ENCODE assay signal across 8 cellular contexts in the genomic region with DNA sequence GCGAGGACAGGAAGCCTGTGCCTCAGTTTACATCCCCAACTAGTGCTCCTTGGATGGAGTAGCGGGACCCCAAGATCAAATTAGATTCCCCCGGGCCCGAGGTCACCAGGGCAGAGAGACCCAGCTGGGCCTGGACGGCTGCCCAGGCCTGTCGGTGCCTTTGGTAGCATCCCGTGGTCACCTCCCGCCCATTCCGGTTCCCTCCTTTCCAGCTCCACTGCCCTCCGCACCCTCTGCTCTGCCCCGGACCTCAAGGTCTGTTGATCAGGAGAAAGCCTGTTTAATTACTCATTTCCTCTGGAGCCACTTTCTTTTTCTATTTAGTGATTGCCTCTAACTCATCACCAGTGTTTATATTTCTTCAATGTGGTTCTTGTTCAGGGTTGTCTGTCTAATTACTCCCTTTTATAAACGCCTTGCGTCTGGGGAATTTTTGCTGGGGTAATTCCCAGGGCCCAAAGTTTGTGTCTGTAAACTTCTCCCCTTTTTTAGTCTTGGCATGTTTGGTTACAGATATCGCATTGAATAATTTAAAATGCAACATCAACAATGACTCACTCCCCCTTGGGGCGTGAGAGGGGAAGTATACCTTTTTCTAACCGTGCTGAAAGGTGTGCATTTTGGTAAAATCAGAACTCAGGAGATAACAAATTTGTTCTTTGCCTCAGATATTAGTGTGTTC. TPM values are rescaled to one million over a fixed set of nuclear protein-coding genes. Genes with fewer than 3 reads are reported as not detected.
DNase-seq lines count a peak whose midpoint lies in the region; TF ChIP-seq lines count a peak whose summit lies in the region.

No MANE protein-coding gene starts in this region.

- peaks cover 21% of the 10 kb centered on the region for H3K36me3 Mint-ChIP-seq in activated T-helper 2 cell treated with anti-CD3 and anti-CD28 coated beads, Interferon-gamma antibody, Interleukin-2, Interleukin-4, amounts not matched to agents 10 μg/mL and 5 μg/mL and 100 μg/mL, durations not matched to agents 14 hours and 24 hours and 36 hours (ENCODE audit: low read depth)

- H3K9me3 ChIP-seq in BE2C (peaks cover 6% of the 10 kb centered on the region), neuronal stem cell (replicated peaks in 1 of 2; ENCODE audit: control insufficient read depth in 2 of 2, insufficient read depth in 1 of 2, low read depth in 1 of 2, low read length in 2 of 2) (peaks cover 2 to 6% of the 10 kb centered on the region in 2 donors)

- H3K4me3 Mint-ChIP-seq in activated T-helper 2 cell treated with anti-CD3 and anti-CD28 coated beads, Interferon-gamma antibody, Interleukin-2, Interleukin-4, amounts not matched to agents 10 μg/mL and 5 μg/mL and 100 μg/mL, durations not matched to agents 14 hours and 24 hours and 36 hours (ENCODE audit: low read depth) = peak overlapping the region; percentile 91

- intact Hi-C loops in activated T-helper 2 cell treated with anti-CD3 and anti-CD28 coated beads, Interferon-gamma antibody, Interleukin-2, Interleukin-4, amounts not matched to agents 10 μg/mL and 5 μg/mL and 100 μg/mL, durations not matched to agents 14 hours and 24 hours and 36 hours (cut with micrococcal nuclease) = loop anchor here (1.0 to 2.0 kb wide), 3 partner anchors 43 to 73 kb away; no protein-coding TSS in a partner anchor

- H3K79me1 ChIP-seq in neuronal stem cell (ENCODE audit: low read depth, low read length) = peaks cover 15% of the 10 kb centered on the region

- H2BK12ac ChIP-seq in neuronal stem cell (ENCODE audit: low read length) = no peak overlapping the region

- H3K36me3 ChIP-seq in BE2C (peaks cover 8% of the 10 kb centered on the region), neuronal stem cell (replicated peaks in 1 of 2; ENCODE audit: control insufficient read depth in 2 of 2, insufficient read depth in 2 of 2, low read length in 2 of 2) (peaks cover 0 to 20% of the 10 kb centered on the region in 2 donors)

- H3K4me1 ChIP-seq in BE2C (no peaks in the 10 kb centered on the region), neuronal stem cell (ENCODE audit: control insufficient read depth in 2 of 2, insufficient read depth in 1 of 2, low read depth in 1 of 2, low read length in 2 of 2) (peaks cover 8 to 9% of the 10 kb centered on the region in 2 donors)

- H3K9ac ChIP-seq in neuronal stem cell (ENCODE audit: low read depth, low read length, poor library complexity) = no peak overlapping the region

- no peak overlapping the region for H4K8ac ChIP-seq in neuronal stem cell (ENCODE audit: low read depth, low read length)

- no peak overlapping the region for H4K91ac ChIP-seq in neuronal stem cell (ENCODE audit: low read depth, low read length, poor library complexity)

- H3K4ac ChIP-seq in neuronal stem cell (ENCODE audit: low read length) = no peak overlapping the region

- peak overlapping the region; percentile 79 for H3K4me3 ChIP-seq in BE2C (ENCODE audit: low read depth, low read length)
- peak overlapping the region; percentile 87 for H3K4me3 ChIP-seq in fibroblast of villous mesenchyme (ENCODE audit: low read depth, low read length)
- H3K4me3 ChIP-seq in neuronal stem cell (ENCODE audit: low read length in 2 of 2) = peak overlapping the region; percentile 99 to 100

- H2BK120ac ChIP-seq in neuronal stem cell (ENCODE audit: low read depth, low read length) = no peak overlapping the region

- no peaks in the 10 kb centered on the region for H3K9me3 Mint-ChIP-seq in activated T-helper 2 cell treated with anti-CD3 and anti-CD28 coated beads, Interferon-gamma antibody, Interleukin-2, Interleukin-4, amounts not matched to agents 10 μg/mL and 5 μg/mL and 100 μg/mL, durations not matched to agents 14 hours and 24 hours and 36 hours

- no peak overlapping the region for H2BK5ac ChIP-seq in neuronal stem cell (ENCODE audit: low read length)

- H2BK15ac ChIP-seq in neuronal stem cell (ENCODE audit: low read length) = no peak overlapping the region

- no peak overlapping the region for H3K27ac ChIP-seq in neuronal stem cell (replicated peaks; ENCODE audit: low read length)

- no CpG with 5 or more reads among the region's 16 CpGs for WGBS in neuronal stem cell (ENCODE audit: extremely low coverage in 2 of 2, insufficient read length in 2 of 2, insufficient replicate concordance in 1 of 2), 2 donors

- H2AFZ ChIP-seq in neuronal stem cell (ENCODE audit: low read length) = no peak overlapping the region

- H3K4me2 ChIP-seq in neuronal stem cell (ENCODE audit: insufficient read depth, low read length, poor library complexity, severe bottlenecking) = peak overlapping the region; percentile 94

- peak; percentile 24; the same call in 1 of the 2 replicates for TF ChIP-seq CTCF in BE2C (IDR thresholded peaks at IDR 0.05; ENCODE audit: low read depth, low read length)
- TF ChIP-seq CTCF in fibroblast of villous mesenchyme (IDR thresholded peaks at IDR 0.05; ENCODE audit: insufficient read depth, low read depth, low read length) = peak; percentile 30

- H3K23ac ChIP-seq in neuronal stem cell (ENCODE audit: low read depth, low read length, poor library complexity) = peak overlapping the region; percentile 93

- H3K27me3 Mint-ChIP-seq in activated T-helper 2 cell treated with anti-CD3 and anti-CD28 coated beads, Interferon-gamma antibody, Interleukin-2, Interleukin-4, amounts not matched to agents 10 μg/mL and 5 μg/mL and 100 μg/mL, durations not matched to agents 14 hours and 24 hours and 36 hours (ENCODE audit: low read depth) = no peaks in the 10 kb centered on the region

- no peak overlapping the region for H3K14ac ChIP-seq in neuronal stem cell (ENCODE audit: low read length)

- H3K18ac ChIP-seq in neuronal stem cell (ENCODE audit: low read length) = peak overlapping the region; percentile 44

- DNase-seq in BE2C (peak; percentile 34), GM19238 (ENCODE audit: insufficient read length, low spot score) (peak; percentile 35), NCI-H226 (peak; percentile 76), fibroblast of villous mesenchyme (ENCODE audit: low read depth) (peak; percentile 86), neuronal stem cell (ENCODE audit: low spot score) (no peak), NCI-H128 (lab: John Stamatoyannopoulos, UW; ENCODE audit: unreplicated experiment) (no peak), cortex of kidney (lab: John Stamatoyannopoulos, UW) (no peak)
- DNase-seq in activated T-helper 2 cell treated with anti-CD3 and anti-CD28 coated beads, Interferon-gamma antibody, Interleukin-2, Interleukin-4, amounts not matched to agents 10 μg/mL and 5 μg/mL and 100 μg/mL, durations not matched to agents 14 hours and 24 hours and 36 hours (ENCODE audit: low spot score) = peak; percentile 26

- peak overlapping the region; percentile 92 for H3K27ac Mint-ChIP-seq in activated T-helper 2 cell treated with anti-CD3 and anti-CD28 coated beads, Interferon-gamma antibody, Interleukin-2, Interleukin-4, amounts not matched to agents 10 μg/mL and 5 μg/mL and 100 μg/mL, durations not matched to agents 14 hours and 24 hours and 36 hours

- H3K27me3 ChIP-seq in BE2C = 0 out of 2 replicates have a peak, but pooled peaks cover 4% of the 10 kb centered on the region
- peaks cover 0 to 5% (median 0%) of the 10 kb centered on the region in 3 experiments for H3K27me3 ChIP-seq in neuronal stem cell (ENCODE audit: control insufficient read depth in 3 of 3, insufficient read depth in 3 of 3, low read depth in 1 of 3, low read length in 3 of 3)

- H3K4me1 Mint-ChIP-seq in activated T-helper 2 cell treated with anti-CD3 and anti-CD28 coated beads, Interferon-gamma antibody, Interleukin-2, Interleukin-4, amounts not matched to agents 10 μg/mL and 5 μg/mL and 100 μg/mL, durations not matched to agents 14 hours and 24 hours and 36 hours (ENCODE audit: low read depth) = peaks cover 24% of the 10 kb centered on the region

- H2AK5ac ChIP-seq in neuronal stem cell (ENCODE audit: low read depth, low read length) = peak overlapping the region; percentile 99

RNA-seq across cellular contexts. Expression of a gene that starts 1.9 kb away (rescaled TPM):
- 26.0 TPM for polyA plus RNA-seq in BE2C (2012; ENCODE audit: insufficient read depth, insufficient read length, low read depth)
- 35.6 TPM in 2 replicates for total RNA-seq in activated T-helper 2 cell treated with anti-CD3 and anti-CD28 coated beads, Interferon-gamma antibody, Interleukin-2, Interleukin-4, amounts not matched to agents 10 μg/mL and 5 μg/mL and 100 μg/mL, durations not matched to agents 14 hours and 24 hours and 36 hours
- 30.6 and 32.8 TPM in 2 replicates for total RNA-seq in fibroblast of villous mesenchyme
- polyA plus RNA-seq in neuronal stem cell (2013, experiment 1 of 2) = 7.6 TPM
- polyA plus RNA-seq in neuronal stem cell (2013, experiment 2 of 2) = 8.2 TPM

Comparison
In these comparisons a context has a peak if more than half of its experiments do, and no peak if none do; other contexts are left out.
1. DNase-seq: peak in BE2C (single experiment), GM19238 (single experiment), NCI-H226 (single experiment), activated T-helper 2 cell treated with anti-CD3 and anti-CD28 coated beads, Interferon-gamma antibody, Interleukin-2, Interleukin-4, amounts not matched to agents 10 μg/mL and 5 μg/mL and 100 μg/mL, durations not matched to agents 14 hours and 24 hours and 36 hours (single experiment) and fibroblast of villous mesenchyme (single experiment); none in neuronal stem cell (single experiment), NCI-H128 (single experiment) and cortex of kidney (single experiment).
2. Peak in every context shown above with its lines, with median percentiles within 50 percentile points of each other: H3K4me3 ChIP-seq.